ENCODE assay signal across 8 cellular contexts in genomic region chr5:68041293-68041692, GRCh38.
A peak's percentile ranks its signal among the peaks of the same experiment; 100 is the strongest.
DNase-seq lines count a peak whose midpoint lies in the region; ATAC-seq and TF ChIP-seq lines count a peak whose summit lies in the region.

No MANE protein-coding gene starts in this region.

- DNase-seq in left ventricle myocardium inferior = peak; percentile 33
- DNase-seq in NCI-H446 (lab: John Stamatoyannopoulos, UW) = no peak
- no peak for DNase-seq in NCI-H524 treated with DMSO at 0.1 percent for 48 hours (lab: John Stamatoyannopoulos, UW)
- no peak for DNase-seq in cerebellar nuclear complex (lab: John Stamatoyannopoulos, UW)
- DNase-seq in GM03348 (ENCODE audit: low spot score) = no peak

- ATAC-seq in GM18505 (IDR thresholded peaks at IDR 0.05; ENCODE audit: unreplicated experiment) (peak; percentile 89), GM21390 (IDR thresholded peaks at IDR 0.05; ENCODE audit: unreplicated experiment) (peak; percentile 93), HG03135 (IDR thresholded peaks at IDR 0.05; ENCODE audit: unreplicated experiment) (peak; percentile 87)

- peaks cover 17% of the 10 kb centered on the region for H3K4me1 ChIP-seq in left ventricle myocardium inferior

- H3K36me3 ChIP-seq in left ventricle myocardium inferior = no peaks in the 10 kb centered on the region

- no peaks in the 10 kb centered on the region for H3K9me3 ChIP-seq in left ventricle myocardium inferior (replicated peaks)

- H3K27me3 ChIP-seq in left ventricle myocardium inferior (ENCODE audit: low read depth) = no peaks in the 10 kb centered on the region

- TF ChIP-seq CTCF in left ventricle myocardium inferior (IDR thresholded peaks at IDR 0.05; ENCODE audit: borderline replicate concordance) = no peak

- H3K27ac ChIP-seq in left ventricle myocardium inferior (replicated peaks) = peak overlapping the region; percentile 78

- intact Hi-C loops in left ventricle myocardium inferior (cut with micrococcal nuclease) = no loop called here

- no peak for TF ChIP-seq POLR2A in GM18505 (IDR thresholded peaks at IDR 0.05; ENCODE audit: borderline replicate concordance, extremely low read depth, insufficient read depth, insufficient read length)

- no peak overlapping the region for H3K4me3 ChIP-seq in left ventricle myocardium inferior
